Comparison of ENCODE assay signal across 11 cellular contexts in genomic region chr1:58813361-58813760, GRCh38. TPM values are rescaled to one million over a fixed set of nuclear protein-coding genes. Genes with fewer than 3 reads are reported as not detected.
A peak's percentile ranks its signal among the peaks of the same experiment; 100 is the strongest.
DNase-seq lines count a peak whose midpoint lies in the region; ATAC-seq and TF ChIP-seq lines count a peak whose summit lies in the region.
"Had no signal": no experiment of that assay in that cellular context is flagged by ENCODE, and none has a peak within 500 bp of the region (broad histone marks: within the 10 kb centered on the region; RNA-seq: fewer than 3 reads in every experiment).

No MANE protein-coding gene starts in this region.

- H3K4me1 ChIP-seq in ascending aorta, result peaks cover 5 to 19% of the 10 kb centered on the region in 2 donors

- H3K27me3 ChIP-seq in ascending aorta, result no peaks in the 10 kb centered on the region

- H3K4me1 Mint-ChIP-seq in stimulated activated naive CD8-positive, alpha-beta T cell treated with anti-CD3 and anti-CD28 coated beads, Interleukin-15, Interleukin-2, amounts not matched to agents 100 ng/mL and 50 ng/mL, for 24 hours (ENCODE audit: low read depth), result peaks cover 54% of the 10 kb centered on the region
- peaks cover 50 to 63% of the 10 kb centered on the region in 2 donors for H3K4me1 Mint-ChIP-seq in natural killer cell

- intact Hi-C loops in ascending aorta (cut with DNase I), result no loop called here
- intact Hi-C loops in natural killer cell (cut with micrococcal nuclease), result loop anchor here (1.0 to 10.0 kb wide), 4 partner anchors 29 to 481 kb away; partner anchors contain the start of genes FGGY and JUN

- no peaks in the 10 kb centered on the region for H3K9me3 Mint-ChIP-seq in stimulated activated naive CD8-positive, alpha-beta T cell treated with anti-CD3 and anti-CD28 coated beads, Interleukin-15, Interleukin-2, amounts not matched to agents 100 ng/mL and 50 ng/mL, for 24 hours
- no peaks in the 10 kb centered on the region for H3K9me3 Mint-ChIP-seq in natural killer cell

- no peak for ATAC-seq in stimulated activated naive CD8-positive, alpha-beta T cell treated with anti-CD3 and anti-CD28 coated beads, Interleukin-15, Interleukin-2, amounts not matched to agents 100 U/mL and 50 U/mL, for 24 hours
- peak in 1 of 3 donors; percentile 7 for ATAC-seq in natural killer cell
- no peak for ATAC-seq in GM18517 (IDR thresholded peaks at IDR 0.05; ENCODE audit: unreplicated experiment)

- no peaks in the 10 kb centered on the region for H3K9me3 ChIP-seq in ascending aorta

- peak overlapping the region; percentile 36 for H3K4me3 Mint-ChIP-seq in stimulated activated naive CD8-positive, alpha-beta T cell treated with anti-CD3 and anti-CD28 coated beads, Interleukin-15, Interleukin-2, amounts not matched to agents 100 ng/mL and 50 ng/mL, for 24 hours
- peak overlapping the region; percentile 56 for H3K4me3 Mint-ChIP-seq in natural killer cell

- DNase-seq in stimulated activated naive CD8-positive, alpha-beta T cell treated with anti-CD3 and anti-CD28 coated beads, Interleukin-15, Interleukin-2, amounts not matched to agents 100 U/mL and 50 U/mL, for 24 hours, result no peak
- no peak for DNase-seq in ascending aorta (ENCODE audit: low spot score in 2 of 2)
- DNase-seq in natural killer cell, result no peak
- DNase-seq in HPDE6-E6E7 (ENCODE audit: extremely low spot score), result no peak
- DNase-seq in dermis blood vessel endothelial cell, result no peak
- DNase-seq in AG08395 (ENCODE audit: low spot score), result no peak
- DNase-seq: NCI-H2171, RPMI8226 had no signal

- no peaks in the 10 kb centered on the region for H3K36me3 Mint-ChIP-seq in stimulated activated naive CD8-positive, alpha-beta T cell treated with anti-CD3 and anti-CD28 coated beads, Interleukin-15, Interleukin-2, amounts not matched to agents 100 ng/mL and 50 ng/mL, for 24 hours (ENCODE audit: low read depth)
- no peaks in the 10 kb centered on the region for H3K36me3 Mint-ChIP-seq in natural killer cell

- H3K36me3 ChIP-seq in ascending aorta, result no peaks in the 10 kb centered on the region

- peak overlapping the region; percentile 6 for H3K27ac Mint-ChIP-seq in stimulated activated naive CD8-positive, alpha-beta T cell treated with anti-CD3 and anti-CD28 coated beads, Interleukin-15, Interleukin-2, amounts not matched to agents 100 ng/mL and 50 ng/mL, for 24 hours
- peak overlapping the region; percentile 65 to 76 for H3K27ac Mint-ChIP-seq in natural killer cell

- no peak overlapping the region for H3K4me3 ChIP-seq in ascending aorta

- TF ChIP-seq CTCF in ascending aorta (IDR thresholded peaks at IDR 0.05) (no peak), natural killer cell (IDR thresholded peaks at IDR 0.05) (no peak)

- H3K27me3 Mint-ChIP-seq in stimulated activated naive CD8-positive, alpha-beta T cell treated with anti-CD3 and anti-CD28 coated beads, Interleukin-15, Interleukin-2, amounts not matched to agents 100 ng/mL and 50 ng/mL, for 24 hours, result no peaks in the 10 kb centered on the region
- H3K27me3 Mint-ChIP-seq in natural killer cell (ENCODE audit: low read depth in 2 of 2), result no peaks in the 10 kb centered on the region

- peak overlapping the region; percentile 86 to 97 for H3K27ac ChIP-seq in ascending aorta
- H3K27ac ChIP-seq: C4-2B had no signal

RNA-seq across cellular contexts. Expression of gene JUN, which starts 29.5 kb away (rescaled TPM):
- total RNA-seq in ascending aorta, result 1,004 TPM
- total RNA-seq in natural killer cell, result 1,000 to 10,000 TPM; 1,209 to 1,942 (median 1,808) TPM
- total RNA-seq in dermis blood vessel endothelial cell, result 73.5 and 159 TPM in 2 replicates
